8 cellular contexts compared by ENCODE assay signal in the genomic region with DNA sequence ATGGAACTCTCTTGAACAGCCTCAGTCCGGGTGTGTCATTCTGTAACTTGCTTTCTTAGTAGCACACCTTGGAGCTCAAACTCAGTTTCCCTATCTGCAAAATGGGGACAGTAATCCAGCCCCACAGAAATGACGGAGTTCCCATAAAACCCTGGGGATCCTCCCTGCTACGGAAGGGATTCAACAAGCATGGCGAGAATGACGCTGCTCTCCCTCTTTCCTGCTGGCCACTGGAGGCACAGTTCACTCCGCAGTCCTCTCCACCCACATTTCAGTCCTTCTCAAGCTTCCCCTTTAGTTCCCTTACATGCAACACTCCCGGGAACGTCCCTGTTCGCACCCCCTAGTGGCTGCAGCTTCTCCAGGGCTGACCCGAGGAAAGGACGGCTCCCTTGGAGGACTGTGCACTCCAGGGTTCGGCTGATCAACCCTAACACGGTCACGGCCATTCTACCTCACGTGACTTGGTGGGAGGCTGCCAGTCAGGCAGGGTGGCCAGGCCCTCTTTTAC. TPM values are rescaled to one million over a fixed set of nuclear protein-coding genes. Genes with fewer than 3 reads are reported as not detected.
DNase-seq lines count a peak whose midpoint lies in the region; ATAC-seq, FAIRE-seq and TF ChIP-seq lines count a peak whose summit lies in the region.

No MANE protein-coding gene starts in this region.

- H3K9me3 Mint-ChIP-seq in activated naive CD8-positive, alpha-beta T cell treated with anti-CD3 and anti-CD28 coated beads, Interleukin-2, amount 50 U/mL, for 24 hours: no peaks in the 10 kb centered on the region
- H3K9me3 Mint-ChIP-seq in stimulated activated naive B cell treated with anti-CD40 and anti-IgM and Interleukin-4, amounts not matched to agents 10 μg/mL and 1 μg/mL and 100 μg/mL, for 72 hours: no peaks in the 10 kb centered on the region

- ATAC-seq in A549: peak; percentile 78 to 96
- ATAC-seq in activated naive CD8-positive, alpha-beta T cell treated with anti-CD3 and anti-CD28 coated beads, Interleukin-2, amount 50 U/mL, for 24 hours: no peak
- no peak for ATAC-seq in stimulated activated naive B cell treated with anti-CD40 and anti-IgM and Interleukin-4, amounts not matched to agents 10 μg/mL and 1 μg/mL and 100 μg/mL, for 72 hours (replicated peaks)
- ATAC-seq in HG02870 (IDR thresholded peaks at IDR 0.05; ENCODE audit: unreplicated experiment): no peak
- ATAC-seq in HG03565 (IDR thresholded peaks at IDR 0.05; ENCODE audit: unreplicated experiment): no peak

- no peak for TF ChIP-seq POLR2A in A549 (IDR thresholded peaks at IDR 0.05; ENCODE audit: low read length)

- no peak overlapping the region for H3K4me3 ChIP-seq in A549
- H3K4me3 ChIP-seq in iPS DF 6.9 (ENCODE audit: low read length): no peak overlapping the region

- DNase-seq in A549 (ENCODE audit: low read depth in 1 of 2, low spot score in 1 of 2) (peak; percentile 73 to 80), HCEC 1CT (peak; percentile 49), iPS DF 6.9 (ENCODE audit: low read depth, low spot score) (peak; percentile 81)
- peak; percentile 6 for DNase-seq in activated naive CD8-positive, alpha-beta T cell treated with anti-CD3 and anti-CD28 coated beads, Interleukin-2, amount 50 U/mL, for 24 hours
- no peak for DNase-seq in stimulated activated naive B cell treated with anti-CD40 and anti-IgM and Interleukin-4, amounts not matched to agents 10 μg/mL and 1 μg/mL and 100 μg/mL, for 72 hours
- DNase-seq in stimulated activated CD8-positive, alpha-beta memory T cell treated with anti-CD3 and anti-CD28 coated beads, Interleukin-4, amount 100 ng/mL, for 48 hours: no peak

- no peaks in the 10 kb centered on the region for H3K36me3 ChIP-seq in iPS DF 6.9 (ENCODE audit: control insufficient read depth, insufficient read depth, low read length)

- H3K4me1 ChIP-seq in A549 (no peaks in the 10 kb centered on the region; the same call in 2 of the 3 replicates), iPS DF 6.9 (ENCODE audit: control insufficient read depth, insufficient read depth, low read length) (peaks cover 1% of the 10 kb centered on the region; the same call in 1 of the 2 replicates)

- no peak for FAIRE-seq in A549 (lab: Jason Lieb, UNC)

- peak; percentile 30 for TF ChIP-seq CTCF in A549 (IDR thresholded peaks at IDR 0.05)

- no peak overlapping the region for H3K4me2 ChIP-seq in A549

- peak overlapping the region; percentile 95 for H3K27ac Mint-ChIP-seq in activated naive CD8-positive, alpha-beta T cell treated with anti-CD3 and anti-CD28 coated beads, Interleukin-2, amount 50 U/mL, for 24 hours
- H3K27ac Mint-ChIP-seq in stimulated activated naive B cell treated with anti-CD40 and anti-IgM and Interleukin-4, amounts not matched to agents 10 μg/mL and 1 μg/mL and 100 μg/mL, for 72 hours: peak overlapping the region; percentile 73

- H3K4me1 Mint-ChIP-seq in activated naive CD8-positive, alpha-beta T cell treated with anti-CD3 and anti-CD28 coated beads, Interleukin-2, amount 50 U/mL, for 24 hours: peaks cover 69% of the 10 kb centered on the region
- peaks cover 29 to 49% of the 10 kb centered on the region in 2 donors for H3K4me1 Mint-ChIP-seq in stimulated activated naive B cell treated with anti-CD40 and anti-IgM and Interleukin-4, amounts not matched to agents 10 μg/mL and 1 μg/mL and 100 μg/mL, for 72 hours

- H3K27me3 ChIP-seq in iPS DF 6.9 (ENCODE audit: control insufficient read depth, insufficient read depth, low read length): no peaks in the 10 kb centered on the region

- CTCF ChIA-PET in A549 (lab: Yijun Ruan, JAX): interaction anchor here (0.6 to 3.1 kb wide), 18 partner anchors 11 to 1227 kb away, joined by 3 to 16 read pairs (median 3); no protein-coding TSS in a partner anchor

- H3K9me3 ChIP-seq in A549: no peaks in the 10 kb centered on the region
- H3K9me3 ChIP-seq in iPS DF 6.9 (ENCODE audit: control insufficient read depth, insufficient read depth, low read length): no peaks in the 10 kb centered on the region

- POLR2A ChIA-PET in A549 (lab: Yijun Ruan, JAX): no interaction called here

- H3K27me3 Mint-ChIP-seq in activated naive CD8-positive, alpha-beta T cell treated with anti-CD3 and anti-CD28 coated beads, Interleukin-2, amount 50 U/mL, for 24 hours: no peaks in the 10 kb centered on the region
- H3K27me3 Mint-ChIP-seq in stimulated activated naive B cell treated with anti-CD40 and anti-IgM and Interleukin-4, amounts not matched to agents 10 μg/mL and 1 μg/mL and 100 μg/mL, for 72 hours: no peaks in the 10 kb centered on the region

- no peak for TF ChIP-seq EP300 in A549 (IDR thresholded peaks at IDR 0.05)

- H3K36me3 Mint-ChIP-seq in activated naive CD8-positive, alpha-beta T cell treated with anti-CD3 and anti-CD28 coated beads, Interleukin-2, amount 50 U/mL, for 24 hours (ENCODE audit: low read depth): peaks cover 71% of the 10 kb centered on the region
- H3K36me3 Mint-ChIP-seq in stimulated activated naive B cell treated with anti-CD40 and anti-IgM and Interleukin-4, amounts not matched to agents 10 μg/mL and 1 μg/mL and 100 μg/mL, for 72 hours: peaks cover 55 to 58% of the 10 kb centered on the region in 2 donors

- peak overlapping the region; percentile 22 for H3K4me3 Mint-ChIP-seq in activated naive CD8-positive, alpha-beta T cell treated with anti-CD3 and anti-CD28 coated beads, Interleukin-2, amount 50 U/mL, for 24 hours
- peak overlapping the region in 1 of 2 donors; percentile 49 for H3K4me3 Mint-ChIP-seq in stimulated activated naive B cell treated with anti-CD40 and anti-IgM and Interleukin-4, amounts not matched to agents 10 μg/mL and 1 μg/mL and 100 μg/mL, for 72 hours

- WGBS in A549 (ENCODE audit: missing lambda C conversion rate): 46% methylated on average over 9 of the region's 15 CpGs
- WGBS in iPS DF 6.9 (ENCODE audit: insufficient coverage, insufficient read length): no CpG with 5 or more reads among the region's 15 CpGs

- H3K27ac ChIP-seq in A549 (no peak overlapping the region), iPS DF 6.9 (ENCODE audit: low read length) (no peak overlapping the region)

- TF ChIP-seq RAD21 in A549 (conservative IDR thresholded peaks at IDR 0.05 in 1 of 2, IDR thresholded peaks at IDR 0.05 in 1 of 2): peak in 1 of 2 experiments; percentile 34; a peak in 2 of 5 replicates

TF ChIP-seq in A549, 52 proteins besides CTCF, POLR2A, EP300 and RAD21:
- TF ChIP-seq HDAC2 (IDR thresholded peaks at IDR 0.05) (peak; percentile 68; the same call in 1 of the 2 replicates), CBX8 (IDR thresholded peaks at IDR 0.05) (no peak), FOSB (CRISPR knock-in tag; IDR thresholded peaks at IDR 0.05) (no peak), SMC3 (IDR thresholded peaks at IDR 0.05) (peak; percentile 27; the same call in 1 of the 3 replicates), KDM1A (IDR thresholded peaks at IDR 0.05; ENCODE audit: low read depth) (peak; percentile 78; the same call in 1 of the 2 replicates)

RNA-seq across cellular contexts. Expression of gene RUNX3, which starts 20.6 kb away (rescaled TPM):
- polyA plus RNA-seq in A549 (2011; rRNA removed) (1.4 and 2.6 TPM in 2 replicates), A549 (2017; fragmentation: RNase III; extraction: RNeasy Plus Mini Kit Qiagen cat#74134 plus additional on column Dnase treatment) (3.2 to 4.0 TPM (median 3.7 TPM) in 3 replicates)
- 2.7 and 4.9 TPM in 2 replicates for polyA plus RNA-seq in A549 (2012; cell fraction: cytosol; rRNA removed)
- 2.6 and 3.6 TPM in 2 replicates for polyA plus RNA-seq in A549 (2012; cell fraction: nucleus; rRNA removed)
- polyA minus RNA-seq in A549 (2011; rRNA and poly(A)+ RNA removed): 0.95 and 5.9 TPM in 2 replicates

Comparison
In these comparisons a context has a peak if more than half of its experiments do, and no peak if none do; other contexts are left out.
1. ATAC-seq: peak in A549 (2 of 2); none in activated naive CD8-positive, alpha-beta T cell treated with anti-CD3 and anti-CD28 coated beads, Interleukin-2, amount 50 U/mL, for 24 hours (single experiment), stimulated activated naive B cell treated with anti-CD40 and anti-IgM and Interleukin-4, amounts not matched to agents 10 μg/mL and 1 μg/mL and 100 μg/mL, for 72 hours (0 of 2), HG02870 (single experiment) and HG03565 (single experiment).
2. DNase-seq: peak in A549 (2 of 2), HCEC 1CT (single experiment), activated naive CD8-positive, alpha-beta T cell treated with anti-CD3 and anti-CD28 coated beads, Interleukin-2, amount 50 U/mL, for 24 hours (single experiment) and iPS DF 6.9 (single experiment); none in stimulated activated naive B cell treated with anti-CD40 and anti-IgM and Interleukin-4, amounts not matched to agents 10 μg/mL and 1 μg/mL and 100 μg/mL, for 72 hours (single experiment) and stimulated activated CD8-positive, alpha-beta memory T cell treated with anti-CD3 and anti-CD28 coated beads, Interleukin-4, amount 100 ng/mL, for 48 hours (single experiment).